ENCODE assay signal across 13 cellular contexts in genomic region chr1:184486761-184487445, GRCh38.
A peak's percentile ranks its signal among the peaks of the same experiment; 100 is the strongest.
DNase-seq lines count a peak whose midpoint lies in the region; ATAC-seq and TF ChIP-seq lines count a peak whose summit lies in the region.
"Had no signal": no experiment of that assay in that cellular context is flagged by ENCODE, and none has a peak within 500 bp of the region (broad histone marks: within the 10 kb centered on the region; RNA-seq: fewer than 3 reads in every experiment).

No MANE protein-coding gene starts in this region.

- TF ChIP-seq CTCF in body of pancreas (IDR thresholded peaks at IDR 0.05) (no peak), prostate gland (IDR thresholded peaks at IDR 0.05) (no peak)

- ATAC-seq in body of pancreas, result no peak
- ATAC-seq in activated T-cell treated with anti-CD3 and anti-CD28 coated beads, Interleukin-2, amount 50 U/mL, for 4 hours, result no peak
- no peak for ATAC-seq in GM18907 (IDR thresholded peaks at IDR 0.05; ENCODE audit: unreplicated experiment)
- ATAC-seq: activated T-helper 17 cell treated with anti-CD3 and anti-CD28 coated beads, Interleukin-2, amount 50 U/mL, for 72 hours had no signal

- H3K27ac ChIP-seq in HUES48 (ENCODE audit: low read depth, low read length) (peak overlapping the region; percentile 27), body of pancreas (peak overlapping the region in 3 of 4 donors; percentile 1 to 38 (median 23)), prostate gland (peak overlapping the region; percentile 6 to 49)
- H3K27ac ChIP-seq: HL-60 had no signal

- DNase-seq in CD1c-positive myeloid dendritic cell (ENCODE audit: extremely low spot score) (peak; percentile 24), body of pancreas (peak in 1 of 4 donors; percentile 25), prostate gland (ENCODE audit: low spot score) (no peak), NCI-H1092 (lab: John Stamatoyannopoulos, UW) (no peak)
- no peak for DNase-seq in activated naive CD4-positive, alpha-beta T cell treated with Interleukin-2 at 50 U/mL for 16 hours
- DNase-seq in activated T-cell treated with anti-CD3 and anti-CD28 coated beads, Interleukin-2, amount 50 U/mL, for 4 hours, result no peak
- DNase-seq: NCI-H1694 treated with DMSO at 0.1 percent for 48 hours, NCI-H446 treated with DMSO at 0.1 percent for 48 hours, nephron progenitor cell had no signal

- H3K36me3 Mint-ChIP-seq in activated T-cell treated with anti-CD3 and anti-CD28 coated beads, Interleukin-2, amount 50 U/mL, for 4 hours (ENCODE audit: insufficient read depth), result no peaks in the 10 kb centered on the region

- H3K4me1 Mint-ChIP-seq in activated T-cell treated with anti-CD3 and anti-CD28 coated beads, Interleukin-2, amount 50 U/mL, for 4 hours (ENCODE audit: low read depth), result peaks cover 5% of the 10 kb centered on the region

- H3K27me3 ChIP-seq in HUES48 (ENCODE audit: control insufficient read depth, insufficient read depth, low read length) (no peaks in the 10 kb centered on the region), body of pancreas (no peaks in the 10 kb centered on the region), prostate gland (replicated peaks; ENCODE audit: insufficient read depth) (no peaks in the 10 kb centered on the region)

- TF ChIP-seq POLR2A in body of pancreas (IDR thresholded peaks at IDR 0.05), result no peak
- no peak for TF ChIP-seq POLR2A in prostate gland (IDR thresholded peaks at IDR 0.05)

- no peak overlapping the region for H3K4me3 Mint-ChIP-seq in activated T-cell treated with anti-CD3 and anti-CD28 coated beads, Interleukin-2, amount 50 U/mL, for 4 hours
- H3K4me3 Mint-ChIP-seq: activated T-helper 17 cell treated with anti-CD3 and anti-CD28 coated beads, Interleukin-2, amount 50 U/mL, for 72 hours; nephron progenitor cell had no signal

- 69 to 82% methylated on average over 6 of the region's 6 CpGs for WGBS in body of pancreas, 2 donors
- WGBS in prostate gland, result 79% methylated on average over 6 of the region's 6 CpGs

- H3K9ac ChIP-seq in HUES48 (ENCODE audit: low read depth, low read length), result no peak overlapping the region

- H3K4me1 ChIP-seq in HUES48 (ENCODE audit: control insufficient read depth, insufficient read depth, low read length) (peaks cover 46% of the 10 kb centered on the region), body of pancreas (peaks cover 63% of the 10 kb centered on the region), prostate gland (replicated peaks) (peaks cover 4% of the 10 kb centered on the region)

- no peaks in the 10 kb centered on the region for H3K27me3 Mint-ChIP-seq in activated T-cell treated with anti-CD3 and anti-CD28 coated beads, Interleukin-2, amount 50 U/mL, for 4 hours (ENCODE audit: low read depth)

- H3K36me3 ChIP-seq in HUES48 (ENCODE audit: control insufficient read depth, insufficient read depth, low read length), result 0 out of 2 replicates have a peak, but pooled peaks cover 4% of the 10 kb centered on the region
- no peaks in the 10 kb centered on the region for H3K36me3 ChIP-seq in body of pancreas (replicated peaks in 1 of 2; ENCODE audit: insufficient read depth in 1 of 2, low read depth in 2 of 2)
- H3K36me3 ChIP-seq in prostate gland, result no peaks in the 10 kb centered on the region

- intact Hi-C loops in body of pancreas (cut with DNase I), result no loop called here
- intact Hi-C loops in prostate gland (cut with DNase I), result no loop called here

- H3K9me3 ChIP-seq in HUES48 (ENCODE audit: control insufficient read depth, insufficient read depth, low read length) (no peaks in the 10 kb centered on the region), body of pancreas (no peaks in the 10 kb centered on the region), prostate gland (no peaks in the 10 kb centered on the region)

- no peak overlapping the region for H3K4me3 ChIP-seq in HUES48 (ENCODE audit: low read depth, low read length)
- no peak overlapping the region for H3K4me3 ChIP-seq in body of pancreas
- H3K4me3 ChIP-seq in prostate gland, result no peak overlapping the region

- H3K9me3 Mint-ChIP-seq in activated T-cell treated with anti-CD3 and anti-CD28 coated beads, Interleukin-2, amount 50 U/mL, for 4 hours, result no peaks in the 10 kb centered on the region
- H3K9me3 Mint-ChIP-seq: activated T-helper 17 cell treated with anti-CD3 and anti-CD28 coated beads, Interleukin-2, amount 50 U/mL, for 72 hours; nephron progenitor cell had no signal
